ENCODE assay signal across 1 cellular context in the genomic region with DNA sequence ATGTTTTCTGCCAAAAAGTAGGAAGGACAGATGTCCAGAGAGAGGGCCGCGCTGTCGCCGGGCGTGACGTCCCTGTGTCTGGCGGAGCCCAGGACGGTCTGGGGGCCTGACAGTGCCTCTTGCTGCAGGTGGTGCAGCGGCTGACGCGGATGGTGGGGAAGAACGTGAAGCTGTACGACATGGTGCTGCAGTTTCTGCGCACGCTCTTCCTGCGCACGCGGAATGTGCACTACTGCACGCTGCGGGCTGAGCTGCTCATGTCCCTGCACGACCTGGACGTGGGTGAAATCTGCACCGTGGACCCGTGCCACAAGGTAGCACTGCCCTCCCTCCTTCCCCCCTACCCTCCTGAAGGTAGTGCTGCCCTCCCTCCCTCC.
TF ChIP-seq lines count a peak whose summit lies in the region.

No MANE protein-coding gene starts in this region.

TF ChIP-seq in endothelial cell of umbilical vein, 7 proteins besides CTCF, POLR2A, EP300 and RAD21:
- TF ChIP-seq POLR2AphosphoS5 (IDR thresholded peaks at IDR 0.05; ENCODE audit: insufficient read depth, low read depth, low read length) (peak; percentile 27), EZH2 (IDR thresholded peaks at IDR 0.05; ENCODE audit: borderline replicate concordance, low read depth, low read length, severe bottlenecking) (no peak)
